In genomic region chr7:27140108-27140842, GRCh38 we compare ENCODE assay signal across 17 cellular contexts. TPM values are rescaled to one million over a fixed set of nuclear protein-coding genes. Genes with fewer than 3 reads are reported as not detected.
A peak's percentile ranks its signal among the peaks of the same experiment; 100 is the strongest.
DNase-seq lines count a peak whose midpoint lies in the region; ATAC-seq and TF ChIP-seq lines count a peak whose summit lies in the region.
"Had no signal": no experiment of that assay in that cellular context is flagged by ENCODE, and none has a peak within 500 bp of the region (broad histone marks: within the 10 kb centered on the region; RNA-seq: fewer than 3 reads in every experiment).

No MANE protein-coding gene starts in this region.

- peaks cover 10% of the 10 kb centered on the region for H3K4me1 ChIP-seq in Caco-2
- H3K4me1 ChIP-seq in adipocyte (ENCODE audit: control insufficient read depth, insufficient read depth, low read length), result peaks cover 61% of the 10 kb centered on the region
- H3K4me1 ChIP-seq in hepatocyte (ENCODE audit: insufficient read depth), result peaks cover 23% of the 10 kb centered on the region
- no peaks in the 10 kb centered on the region for H3K4me1 ChIP-seq in neuronal stem cell (ENCODE audit: control insufficient read depth in 2 of 2, insufficient read depth in 1 of 2, low read depth in 1 of 2, low read length in 2 of 2)
- no peaks in the 10 kb centered on the region for H3K4me1 ChIP-seq in MM.1S (ENCODE audit: low read length)
- H3K4me1 ChIP-seq: foreskin keratinocyte had no signal

- intact Hi-C loops in Caco-2 (cut with micrococcal nuclease; ENCODE audit: unreplicated experiment), result no loop called here
- intact Hi-C loops in activated CD4-positive, alpha-beta T cell treated with anti-CD3 and anti-CD28 coated beads for 36 hours (cut with DNase I, micrococcal nuclease), result no loop called here

- DNase-seq in Caco-2 (no peak), adipocyte (ENCODE audit: low read depth) (no peak), hepatocyte (ENCODE audit: low spot score) (no peak), neuronal stem cell (ENCODE audit: low spot score) (no peak), MM.1S (no peak), NCI-H748 (lab: John Stamatoyannopoulos, UW; ENCODE audit: unreplicated experiment) (no peak), NCI-H2196 (lab: John Stamatoyannopoulos, UW; ENCODE audit: unreplicated experiment) (no peak)
- DNase-seq in activated CD4-positive, alpha-beta T cell treated with anti-CD3 and anti-CD28 coated beads for 36 hours, result no peak
- DNase-seq: activated CD4-positive, CD25-positive, alpha-beta regulatory T cell; CD8-positive, alpha-beta memory T cell; immature natural killer cell; naive thymus-derived CD8-positive, alpha-beta T cell; substantia nigra had no signal

- no peak overlapping the region for H4K91ac ChIP-seq in neuronal stem cell (ENCODE audit: low read depth, low read length, poor library complexity)

- no peak overlapping the region for H2BK12ac ChIP-seq in neuronal stem cell (ENCODE audit: low read length)

- no peaks in the 10 kb centered on the region for H3K27me3 Mint-ChIP-seq in Caco-2 (ENCODE audit: insufficient read depth, unreplicated experiment)
- peaks cover 26% of the 10 kb centered on the region for H3K27me3 Mint-ChIP-seq in activated CD4-positive, alpha-beta T cell treated with anti-CD3 and anti-CD28 coated beads for 36 hours

- no peak overlapping the region for H3K14ac ChIP-seq in neuronal stem cell (ENCODE audit: low read length)

- H3K79me1 ChIP-seq in neuronal stem cell (ENCODE audit: low read depth, low read length), result no peaks in the 10 kb centered on the region

- H2AK5ac ChIP-seq in neuronal stem cell (ENCODE audit: low read depth, low read length), result no peak overlapping the region

- TF ChIP-seq CTCF in Caco-2 (IDR thresholded peaks at IDR 0.05; ENCODE audit: insufficient read depth in 1 of 2, low read depth in 1 of 2, low read length in 1 of 2, severe bottlenecking in 1 of 2, unreplicated experiment in 1 of 2) (no peak), hepatocyte (IDR thresholded peaks at IDR 0.05; ENCODE audit: poor library complexity) (no peak), MM.1S (IDR thresholded peaks at IDR 0.05; ENCODE audit: low read length) (no peak)

- ATAC-seq in activated CD4-positive, alpha-beta T cell treated with anti-CD3 and anti-CD28 coated beads for 36 hours, result no peak
- ATAC-seq: A549; foreskin keratinocyte; naive thymus-derived CD8-positive, alpha-beta T cell had no signal

- H2AFZ ChIP-seq in hepatocyte, result no peak overlapping the region
- H2AFZ ChIP-seq in neuronal stem cell (ENCODE audit: low read length), result peak overlapping the region; percentile 92
- H2AFZ ChIP-seq in MM.1S (ENCODE audit: low read length), result no peak overlapping the region

- H3K27me3 ChIP-seq in Caco-2 (replicated peaks; ENCODE audit: control insufficient read depth, insufficient read depth, low read length), result no peaks in the 10 kb centered on the region
- H3K27me3 ChIP-seq in adipocyte (replicated peaks; ENCODE audit: control insufficient read depth, insufficient read depth, low read length), result no peaks in the 10 kb centered on the region
- peaks cover 97% of the 10 kb centered on the region for H3K27me3 ChIP-seq in hepatocyte
- H3K27me3 ChIP-seq in neuronal stem cell (ENCODE audit: control insufficient read depth in 3 of 3, insufficient read depth in 3 of 3, low read depth in 1 of 3, low read length in 3 of 3), result peaks cover 46 to 100% (median 100%) of the 10 kb centered on the region in 3 experiments
- no peaks in the 10 kb centered on the region for H3K27me3 ChIP-seq in MM.1S (replicated peaks; ENCODE audit: insufficient read depth, low read length)
- H3K27me3 ChIP-seq: foreskin keratinocyte had no signal

- H3K27ac Mint-ChIP-seq in Caco-2 (ENCODE audit: unreplicated experiment), result no peak overlapping the region
- H3K27ac Mint-ChIP-seq in activated CD4-positive, alpha-beta T cell treated with anti-CD3 and anti-CD28 coated beads for 36 hours, result no peak overlapping the region
- H3K27ac Mint-ChIP-seq: CD8-positive, alpha-beta memory T cell; dendritic cell treated with granulocyte-macrophage colony-stimulating factor and Interleukin-4, amounts not matched to agents 40 ng/mL and 50 ng/mL, for 4 days; H9; immature natural killer cell; naive thymus-derived CD8-positive, alpha-beta T cell had no signal

- no peaks in the 10 kb centered on the region for H3K9me3 Mint-ChIP-seq in Caco-2 (ENCODE audit: unreplicated experiment)
- no peaks in the 10 kb centered on the region for H3K9me3 Mint-ChIP-seq in activated CD4-positive, alpha-beta T cell treated with anti-CD3 and anti-CD28 coated beads for 36 hours (ENCODE audit: low read depth)
- H3K9me3 Mint-ChIP-seq: CD8-positive, alpha-beta memory T cell; dendritic cell treated with granulocyte-macrophage colony-stimulating factor and Interleukin-4, amounts not matched to agents 40 ng/mL and 50 ng/mL, for 4 days; immature natural killer cell had no signal

- H3K9me3 ChIP-seq in Caco-2 (no peaks in the 10 kb centered on the region), adipocyte (ENCODE audit: control insufficient read depth, low read length) (no peaks in the 10 kb centered on the region), hepatocyte (ENCODE audit: low read depth) (no peaks in the 10 kb centered on the region), neuronal stem cell (replicated peaks in 1 of 2; ENCODE audit: control insufficient read depth in 2 of 2, insufficient read depth in 1 of 2, low read depth in 1 of 2, low read length in 2 of 2) (peaks cover 0 to 5% of the 10 kb centered on the region in 2 donors), MM.1S (replicated peaks; ENCODE audit: insufficient read depth, low read length) (no peaks in the 10 kb centered on the region)
- H3K9me3 ChIP-seq: A549 had no signal

- POLR2A ChIA-PET in Caco-2 (lab: Charles Lee), result interaction anchor here (0.6 kb wide), 1 partner anchor 46 kb away, joined by 3 read pairs; no protein-coding TSS in a partner anchor
- POLR2A ChIA-PET in activated CD4-positive, alpha-beta T cell treated with anti-CD3 and anti-CD28 coated beads for 36 hours (lab: Charles Lee), result no interaction called here

- H3K4ac ChIP-seq in neuronal stem cell (ENCODE audit: low read length), result no peak overlapping the region

- no peak overlapping the region for H3K18ac ChIP-seq in neuronal stem cell (ENCODE audit: low read length)

- H4K20me1 ChIP-seq in hepatocyte (ENCODE audit: insufficient read depth, poor library complexity, severe bottlenecking) (no peaks in the 10 kb centered on the region), MM.1S (ENCODE audit: insufficient read depth, low read length) (no peaks in the 10 kb centered on the region)

- no peak overlapping the region for H2BK5ac ChIP-seq in neuronal stem cell (ENCODE audit: low read length)

- H3K9me2 ChIP-seq in hepatocyte (replicated peaks; ENCODE audit: insufficient read depth) (no peaks in the 10 kb centered on the region), MM.1S (replicated peaks; ENCODE audit: insufficient read depth, low read length) (no peaks in the 10 kb centered on the region)

- BruUV-seq in Caco-2 (replicated peaks; lab: Mats Ljungman, UMichigan), result no TSS peak

- H3K9ac ChIP-seq in adipocyte (ENCODE audit: low read length) (peak overlapping the region; percentile 88), neuronal stem cell (ENCODE audit: low read depth, low read length, poor library complexity) (no peak overlapping the region), MM.1S (ENCODE audit: low read length) (no peak overlapping the region)

- H3K36me3 Mint-ChIP-seq in Caco-2 (ENCODE audit: insufficient read depth, unreplicated experiment), result peaks cover 9% of the 10 kb centered on the region
- H3K36me3 Mint-ChIP-seq in activated CD4-positive, alpha-beta T cell treated with anti-CD3 and anti-CD28 coated beads for 36 hours (ENCODE audit: low read depth), result no peaks in the 10 kb centered on the region
- H3K36me3 Mint-ChIP-seq: CD8-positive, alpha-beta memory T cell; naive thymus-derived CD8-positive, alpha-beta T cell had no signal

- H3K4me2 ChIP-seq in hepatocyte (peak overlapping the region; percentile 80), neuronal stem cell (ENCODE audit: insufficient read depth, low read length, poor library complexity, severe bottlenecking) (no peak overlapping the region), MM.1S (ENCODE audit: low read depth, low read length) (no peak overlapping the region)
- H3K4me2 ChIP-seq: A549 had no signal

- H3F3A ChIP-seq in MM.1S (ENCODE audit: insufficient read depth, low read length), result no peaks in the 10 kb centered on the region

- no peaks in the 10 kb centered on the region; the same call in 1 of the 2 replicates for H3K36me3 ChIP-seq in Caco-2 (ENCODE audit: control insufficient read depth, insufficient read depth, low read length)
- H3K36me3 ChIP-seq in adipocyte (ENCODE audit: control insufficient read depth, insufficient read depth, low read length, severe bottlenecking), result peaks cover 22% of the 10 kb centered on the region
- no peaks in the 10 kb centered on the region for H3K36me3 ChIP-seq in hepatocyte (replicated peaks; ENCODE audit: insufficient read depth, low read depth)
- no peaks in the 10 kb centered on the region for H3K36me3 ChIP-seq in neuronal stem cell (replicated peaks in 1 of 2; ENCODE audit: control insufficient read depth in 2 of 2, insufficient read depth in 2 of 2, low read length in 2 of 2)
- no peaks in the 10 kb centered on the region for H3K36me3 ChIP-seq in MM.1S (replicated peaks; ENCODE audit: insufficient read depth, low read length)

- H3K27ac ChIP-seq in hepatocyte (no peak overlapping the region), neuronal stem cell (replicated peaks; ENCODE audit: low read length) (no peak overlapping the region), MM.1S (ENCODE audit: low read length) (no peak overlapping the region)
- H3K27ac ChIP-seq: A549, foreskin keratinocyte had no signal

- no peaks in the 10 kb centered on the region for H3K79me2 ChIP-seq in hepatocyte
- H3K79me2 ChIP-seq in MM.1S (ENCODE audit: low read length), result no peaks in the 10 kb centered on the region

- CTCF ChIA-PET in Caco-2 (lab: Charles Lee), result no interaction called here
- CTCF ChIA-PET in activated CD4-positive, alpha-beta T cell treated with anti-CD3 and anti-CD28 coated beads for 36 hours (lab: Charles Lee), result interaction anchor here (0.6 to 1.2 kb wide), 3 partner anchors 9 to 39 kb away, joined by 4 to 5 read pairs (median 5); no protein-coding TSS in a partner anchor

- H4K8ac ChIP-seq in neuronal stem cell (ENCODE audit: low read depth, low read length), result no peak overlapping the region

- no peak overlapping the region for H2BK120ac ChIP-seq in neuronal stem cell (ENCODE audit: low read depth, low read length)

- no peaks in the 10 kb centered on the region for H3K4me1 Mint-ChIP-seq in Caco-2 (ENCODE audit: low read depth, unreplicated experiment)
- H3K4me1 Mint-ChIP-seq in activated CD4-positive, alpha-beta T cell treated with anti-CD3 and anti-CD28 coated beads for 36 hours, result peaks cover 4% of the 10 kb centered on the region
- H3K4me1 Mint-ChIP-seq: CD8-positive, alpha-beta memory T cell had no signal

- H3K4me3 ChIP-seq in Caco-2 (ENCODE audit: low read depth, low read length), result peak overlapping the region; percentile 37
- peak overlapping the region; percentile 82 for H3K4me3 ChIP-seq in adipocyte (ENCODE audit: low read length)
- no peak overlapping the region for H3K4me3 ChIP-seq in hepatocyte
- no peak overlapping the region for H3K4me3 ChIP-seq in neuronal stem cell (ENCODE audit: low read length in 2 of 2)
- H3K4me3 ChIP-seq in MM.1S (ENCODE audit: low read length), result no peak overlapping the region
- H3K4me3 ChIP-seq: A549 had no signal

- WGBS in hepatocyte (ENCODE audit: low lambda C conversion rate, missing lambda C conversion rate), result 30% methylated on average over 15 of the region's 15 CpGs
- WGBS in neuronal stem cell (ENCODE audit: extremely low coverage in 2 of 2, insufficient read length in 2 of 2, insufficient replicate concordance in 1 of 2), 2 donors, result no CpG with 5 or more reads among the region's 15 CpGs

- H3K4me3 Mint-ChIP-seq in Caco-2 (ENCODE audit: unreplicated experiment), result peak overlapping the region; percentile 70
- H3K4me3 Mint-ChIP-seq in activated CD4-positive, alpha-beta T cell treated with anti-CD3 and anti-CD28 coated beads for 36 hours, result no peak overlapping the region
- H3K4me3 Mint-ChIP-seq: CD8-positive, alpha-beta memory T cell; dendritic cell treated with granulocyte-macrophage colony-stimulating factor and Interleukin-4, amounts not matched to agents 40 ng/mL and 50 ng/mL, for 4 days; H9; immature natural killer cell; naive thymus-derived CD8-positive, alpha-beta T cell had no signal

- H2BK15ac ChIP-seq in neuronal stem cell (ENCODE audit: low read length), result no peak overlapping the region

- H3K23ac ChIP-seq in neuronal stem cell (ENCODE audit: low read depth, low read length, poor library complexity), result no peak overlapping the region

RNA-seq across cellular contexts. Expression of gene HOXA5, which starts 3.2 kb away (rescaled TPM):
- total RNA-seq in Caco-2 (2022), result 4.3 and 4.9 TPM in 2 replicates
- total RNA-seq in hepatocyte, result 0.08 and 0.70 TPM in 2 replicates
- polyA plus RNA-seq in hepatocyte, result 0.41 and 0.92 TPM in 2 replicates
- not detected for polyA plus RNA-seq in neuronal stem cell (2013, experiment 1 of 2)
- not detected for polyA plus RNA-seq in neuronal stem cell (2013, experiment 2 of 2)
- not detected for total RNA-seq in activated CD4-positive, alpha-beta T cell treated with anti-CD3 and anti-CD28 coated beads for 36 hours
- total RNA-seq: CD8-positive, alpha-beta memory T cell; H9; naive thymus-derived CD8-positive, alpha-beta T cell had no signal
- polyA plus RNA-seq: CD8-positive, alpha-beta memory T cell; naive thymus-derived CD8-positive, alpha-beta T cell had no signal

RNA-seq across cellular contexts. Expression of gene HOXA6, which starts 7.3 kb away (rescaled TPM):
- 5.6 and 8.1 TPM in 2 replicates for total RNA-seq in Caco-2 (2022)
- total RNA-seq in hepatocyte, result not detected in 2 replicates
- polyA plus RNA-seq in hepatocyte, result 0.16 and 0.23 TPM in 2 replicates
- polyA plus RNA-seq in neuronal stem cell (2013, experiment 1 of 2), result not detected
- polyA plus RNA-seq in neuronal stem cell (2013, experiment 2 of 2), result not detected
- not detected for total RNA-seq in activated CD4-positive, alpha-beta T cell treated with anti-CD3 and anti-CD28 coated beads for 36 hours
- total RNA-seq: CD8-positive, alpha-beta memory T cell; H9; naive thymus-derived CD8-positive, alpha-beta T cell had no signal
- polyA plus RNA-seq: CD8-positive, alpha-beta memory T cell; naive thymus-derived CD8-positive, alpha-beta T cell had no signal

RNA-seq across cellular contexts. Expression of gene HOXA4, which starts 9.7 kb away (rescaled TPM):
- total RNA-seq in Caco-2 (2022) (4.8 and 5.5 TPM in 2 replicates), hepatocyte (1.3 and 1.4 TPM in 2 replicates)
- 0.69 and 0.96 TPM in 2 replicates for polyA plus RNA-seq in hepatocyte
- not detected for polyA plus RNA-seq in neuronal stem cell (2013, experiment 1 of 2)
- polyA plus RNA-seq in neuronal stem cell (2013, experiment 2 of 2), result not detected
- total RNA-seq in activated CD4-positive, alpha-beta T cell treated with anti-CD3 and anti-CD28 coated beads for 36 hours, result under 1 TPM in 1 of 2 experiments, not detected in 1; 0.25 TPM
- total RNA-seq: H9 had no signal

RNA-seq across cellular contexts. Expression of gene HOXA3, which starts 12.1 kb away (rescaled TPM):
- total RNA-seq in Caco-2 (2022) (19.9 and 22.6 TPM in 2 replicates), hepatocyte (0.83 and 3.0 TPM in 2 replicates)
- 4.1 and 4.5 TPM in 2 replicates for polyA plus RNA-seq in hepatocyte
- polyA plus RNA-seq in neuronal stem cell (2013, experiment 1 of 2), result not detected
- polyA plus RNA-seq in neuronal stem cell (2013, experiment 2 of 2), result not detected
- total RNA-seq in activated CD4-positive, alpha-beta T cell treated with anti-CD3 and anti-CD28 coated beads for 36 hours, result not detected
- total RNA-seq: CD8-positive, alpha-beta memory T cell; H9; naive thymus-derived CD8-positive, alpha-beta T cell had no signal
- polyA plus RNA-seq: CD8-positive, alpha-beta memory T cell; naive thymus-derived CD8-positive, alpha-beta T cell had no signal

RNA-seq across cellular contexts. Expression of gene HOXA7, which starts 16.2 kb away (rescaled TPM):
- total RNA-seq in Caco-2 (2022) (19.7 and 19.9 TPM in 2 replicates), hepatocyte (0.32 and 0.83 TPM in 2 replicates)
- polyA plus RNA-seq in hepatocyte, result 1.0 TPM in 1 of 2 replicates, not detected in the other
- polyA plus RNA-seq in neuronal stem cell (2013, experiment 1 of 2), result not detected
- not detected for polyA plus RNA-seq in neuronal stem cell (2013, experiment 2 of 2)
- total RNA-seq in activated CD4-positive, alpha-beta T cell treated with anti-CD3 and anti-CD28 coated beads for 36 hours, result not detected
- total RNA-seq: CD8-positive, alpha-beta memory T cell; H9; naive thymus-derived CD8-positive, alpha-beta T cell had no signal
- polyA plus RNA-seq: CD8-positive, alpha-beta memory T cell; naive thymus-derived CD8-positive, alpha-beta T cell had no signal

Comparison
In these comparisons a context has a peak if more than half of its experiments do, and no peak if none do; other contexts are left out.
1. H3K4me3 ChIP-seq: peak in Caco-2 (single experiment) and adipocyte (single experiment); none in hepatocyte (single experiment), neuronal stem cell (0 of 2) and MM.1S (single experiment).